ENCODE assay signal across 7 cellular contexts in genomic region chr6:11432713-11433450, GRCh38.
DNase-seq lines count a peak whose midpoint lies in the region; TF ChIP-seq lines count a peak whose summit lies in the region.

No MANE protein-coding gene starts in this region.

- no peaks in the 10 kb centered on the region for H3K9me3 Mint-ChIP-seq in endothelial cell (ENCODE audit: unreplicated experiment)

- H3K4me3 ChIP-seq in HFF-Myc (replicated peaks; ENCODE audit: low read depth, low read length) (no peak overlapping the region), adipocyte (ENCODE audit: low read length) (peak overlapping the region; percentile 42), suprapubic skin (no peak overlapping the region)

- H3K4me1 Mint-ChIP-seq in endothelial cell (ENCODE audit: unreplicated experiment), result peaks cover 18% of the 10 kb centered on the region

- H3K9ac ChIP-seq in adipocyte (ENCODE audit: low read length), result peak overlapping the region; percentile 86

- TF ChIP-seq EP300 in suprapubic skin (IDR thresholded peaks at IDR 0.05), result no peak

- peak overlapping the region; percentile 75 for H3K27ac ChIP-seq in suprapubic skin

- H3K27me3 ChIP-seq in adipocyte (replicated peaks; ENCODE audit: control insufficient read depth, insufficient read depth, low read length), result no peaks in the 10 kb centered on the region
- H3K27me3 ChIP-seq in suprapubic skin, result no peaks in the 10 kb centered on the region

- TF ChIP-seq CTCF in HFF-Myc (IDR thresholded peaks at IDR 0.05; ENCODE audit: low read depth, low read length, missing control alignments), result no peak
- no peak for TF ChIP-seq CTCF in suprapubic skin (IDR thresholded peaks at IDR 0.05)
- no peak for TF ChIP-seq CTCF in endothelial cell (IDR thresholded peaks at IDR 0.05; ENCODE audit: unreplicated experiment)

- H3K36me3 Mint-ChIP-seq in endothelial cell (ENCODE audit: low read depth, unreplicated experiment), result no peaks in the 10 kb centered on the region

- DNase-seq in HFF-Myc (ENCODE audit: extremely low read depth, low read depth) (peak; percentile 67), adipocyte (ENCODE audit: low read depth) (peak; percentile 75), iris pigment epithelial cell (ENCODE audit: low read depth) (peak; percentile 82), suprapubic skin (ENCODE audit: low spot score in 2 of 2) (no peak), endothelial cell (ENCODE audit: low spot score) (no peak), ureter (ENCODE audit: low spot score) (no peak), NK-92 (lab: John Stamatoyannopoulos, UW; ENCODE audit: unreplicated experiment) (no peak)

- H3K27me3 Mint-ChIP-seq in endothelial cell (ENCODE audit: unreplicated experiment), result peaks cover 2% of the 10 kb centered on the region

- no peaks in the 10 kb centered on the region for H3K36me3 ChIP-seq in adipocyte (ENCODE audit: control insufficient read depth, insufficient read depth, low read length, severe bottlenecking)
- no peaks in the 10 kb centered on the region for H3K36me3 ChIP-seq in suprapubic skin

- 38% methylated on average over 1 of the region's 1 CpG for WGBS in suprapubic skin

- peaks cover 80% of the 10 kb centered on the region for H3K4me1 ChIP-seq in adipocyte (ENCODE audit: control insufficient read depth, insufficient read depth, low read length)
- H3K4me1 ChIP-seq in suprapubic skin, result peaks cover 29% of the 10 kb centered on the region

- TF ChIP-seq POLR2A in suprapubic skin (IDR thresholded peaks at IDR 0.05), result no peak

- H3K9me3 ChIP-seq in adipocyte (ENCODE audit: control insufficient read depth, low read length) (no peaks in the 10 kb centered on the region), suprapubic skin (no peaks in the 10 kb centered on the region)

- no peak overlapping the region for H3K27ac Mint-ChIP-seq in endothelial cell (ENCODE audit: unreplicated experiment)

- H3K4me3 Mint-ChIP-seq in endothelial cell (ENCODE audit: unreplicated experiment), result no peak overlapping the region

Comparison
In these comparisons a context has a peak if more than half of its experiments do, and no peak if none do; other contexts are left out.
1. DNase-seq: peak in HFF-Myc (single experiment), adipocyte (single experiment) and iris pigment epithelial cell (single experiment); none in suprapubic skin (0 of 2), endothelial cell (single experiment), ureter (single experiment) and NK-92 (single experiment).